ENCODE assay signal across 1 cellular context in the genomic region with DNA sequence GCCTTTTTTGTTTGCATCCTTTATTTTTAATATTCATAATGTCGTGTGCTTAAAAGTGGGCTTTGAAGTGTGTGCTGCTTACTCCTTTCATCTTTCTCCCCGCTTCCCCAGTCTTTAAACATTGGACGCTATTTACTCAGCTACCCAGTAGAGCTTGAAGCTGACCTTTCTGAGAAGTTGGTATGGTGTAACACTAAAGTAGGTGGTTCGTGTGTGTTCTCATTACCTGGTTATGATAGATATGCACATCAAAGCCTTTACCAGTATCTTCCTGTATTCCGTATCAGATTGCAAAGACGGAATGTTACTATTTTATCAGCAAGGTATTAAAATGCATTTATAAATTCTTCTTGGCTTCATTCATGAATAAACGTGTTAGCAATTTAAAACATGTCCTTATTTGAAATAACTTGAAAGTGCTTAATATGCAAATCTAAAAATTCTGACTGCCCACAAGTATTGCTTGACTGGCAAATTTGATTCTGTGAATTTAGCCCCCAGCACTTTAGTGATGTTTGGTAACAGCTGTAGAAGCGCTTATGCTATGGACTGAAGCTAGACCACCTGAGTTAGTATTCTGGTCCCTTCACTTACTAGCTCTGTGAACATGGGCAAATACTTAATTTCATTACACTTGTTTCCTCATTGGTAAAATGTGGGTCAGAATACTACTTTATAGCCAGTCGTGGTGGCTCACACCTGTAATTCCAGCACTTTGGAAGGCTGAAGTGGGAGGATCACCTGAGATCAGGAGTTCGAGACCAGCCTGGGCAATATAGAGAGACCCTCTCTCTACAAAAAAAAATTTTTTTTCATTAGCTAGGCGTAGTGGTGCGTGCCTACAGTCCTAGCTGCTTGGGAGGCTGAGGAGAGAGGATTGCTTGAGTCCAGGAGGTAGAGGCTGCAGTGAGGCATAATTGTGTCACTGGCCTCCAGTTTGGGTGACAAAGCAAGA.
TF ChIP-seq lines count a peak whose summit lies in the region.

No MANE protein-coding gene starts in this region.

TF ChIP-seq in HepG2, 621 proteins besides CTCF, POLR2A, EP300 and RAD21 (continued from another document):
- TF ChIP-seq FOXO4 (CRISPR knock-in tag; conservative IDR thresholded peaks at IDR 0.05) = no peak
- TF ChIP-seq, protein P1, sequence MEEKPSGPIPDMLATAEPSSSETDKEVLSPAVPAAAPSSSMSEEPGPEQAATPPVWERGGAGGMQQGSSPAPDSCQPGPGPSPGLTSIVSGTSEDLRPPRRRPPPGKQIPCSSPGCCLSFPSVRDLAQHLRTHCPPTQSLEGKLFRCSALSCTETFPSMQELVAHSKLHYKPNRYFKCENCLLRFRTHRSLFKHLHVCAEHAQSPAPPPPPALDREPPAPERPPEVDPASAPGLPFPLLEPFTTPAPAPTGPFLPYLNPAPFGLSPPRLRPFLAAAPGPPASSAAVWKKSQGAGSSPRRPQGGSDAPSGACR (CRISPR knock-in tag; IDR thresholded peaks at IDR 0.05) = no peak
- TF ChIP-seq ZNF670 (CRISPR knock-in tag; IDR thresholded peaks at IDR 0.05; ENCODE audit: borderline replicate concordance) = no peak
- no peak for TF ChIP-seq ZBTB7A (CRISPR knock-in tag; IDR thresholded peaks at IDR 0.05)
- no peak for TF ChIP-seq ZNF20 (CRISPR knock-in tag; IDR thresholded peaks at IDR 0.05)
- TF ChIP-seq HOXA9 (CRISPR knock-in tag; IDR thresholded peaks at IDR 0.05; ENCODE audit: borderline replicate concordance) = no peak
- TF ChIP-seq HIVEP1 (CRISPR knock-in tag; IDR thresholded peaks at IDR 0.05) = no peak
- TF ChIP-seq ZNF883 (CRISPR knock-in tag; IDR thresholded peaks at IDR 0.05; ENCODE audit: not compliant biosample characterization) = no peak
- TF ChIP-seq SOX6 (IDR thresholded peaks at IDR 0.05) = no peak
- TF ChIP-seq SOX6 (CRISPR knock-in tag; IDR thresholded peaks at IDR 0.05) = peak; percentile 18; the same call in 1 of the 2 replicates
- no peak for TF ChIP-seq TRIM22 (IDR thresholded peaks at IDR 0.05)
- TF ChIP-seq ZNF772 (CRISPR knock-in tag; IDR thresholded peaks at IDR 0.05) = no peak
- TF ChIP-seq RFXAP (CRISPR knock-in tag; IDR thresholded peaks at IDR 0.05; ENCODE audit: borderline replicate concordance) = no peak
- TF ChIP-seq ZFY (CRISPR knock-in tag; IDR thresholded peaks at IDR 0.05) = no peak
- TF ChIP-seq ZNF180 (CRISPR knock-in tag; IDR thresholded peaks at IDR 0.05; ENCODE audit: borderline replicate concordance, low read depth) = no peak
- TF ChIP-seq ZEB1 (IDR thresholded peaks at IDR 0.05; ENCODE audit: insufficient replicate concordance, low read depth) = no peak
- no peak for TF ChIP-seq NFYC (CRISPR knock-in tag; IDR thresholded peaks at IDR 0.05)
- no peak for TF ChIP-seq ZFP37 (CRISPR knock-in tag; IDR thresholded peaks at IDR 0.05; ENCODE audit: borderline replicate concordance)
- no peak for TF ChIP-seq ETV5 (CRISPR knock-in tag; IDR thresholded peaks at IDR 0.05; ENCODE audit: borderline replicate concordance)
- TF ChIP-seq FOXA3 (CRISPR knock-in tag; IDR thresholded peaks at IDR 0.05) = peak; percentile 86
- TF ChIP-seq FOXP1 (IDR thresholded peaks at IDR 0.05) = no peak
- TF ChIP-seq FOXP1 (CRISPR knock-in tag; IDR thresholded peaks at IDR 0.05) = peak; percentile 44; the same call in 1 of the 2 replicates
- TF ChIP-seq MTA3 (CRISPR knock-in tag; IDR thresholded peaks at IDR 0.05) = no peak
- no peak for TF ChIP-seq ZNF296 (CRISPR knock-in tag; conservative IDR thresholded peaks at IDR 0.05)
- TF ChIP-seq, protein P2, sequence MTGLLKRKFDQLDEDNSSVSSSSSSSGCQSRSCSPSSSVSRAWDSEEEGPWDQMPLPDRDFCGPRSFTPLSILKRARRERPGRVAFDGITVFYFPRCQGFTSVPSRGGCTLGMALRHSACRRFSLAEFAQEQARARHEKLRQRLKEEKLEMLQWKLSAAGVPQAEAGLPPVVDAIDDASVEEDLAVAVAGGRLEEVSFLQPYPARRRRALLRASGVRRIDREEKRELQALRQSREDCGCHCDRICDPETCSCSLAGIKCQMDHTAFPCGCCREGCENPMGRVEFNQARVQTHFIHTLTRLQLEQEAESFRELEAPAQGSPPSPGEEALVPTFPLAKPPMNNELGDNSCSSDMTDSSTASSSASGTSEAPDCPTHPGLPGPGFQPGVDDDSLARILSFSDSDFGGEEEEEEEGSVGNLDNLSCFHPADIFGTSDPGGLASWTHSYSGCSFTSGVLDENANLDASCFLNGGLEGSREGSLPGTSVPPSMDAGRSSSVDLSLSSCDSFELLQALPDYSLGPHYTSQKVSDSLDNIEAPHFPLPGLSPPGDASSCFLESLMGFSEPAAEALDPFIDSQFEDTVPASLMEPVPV (CRISPR knock-in tag; IDR thresholded peaks at IDR 0.05) = no peak
- no peak for TF ChIP-seq CEBPZ (IDR thresholded peaks at IDR 0.05; ENCODE audit: low read length)
- TF ChIP-seq DMTF1 (CRISPR knock-in tag; IDR thresholded peaks at IDR 0.05) = no peak
- no peak for TF ChIP-seq ZNF816 (CRISPR knock-in tag; IDR thresholded peaks at IDR 0.05; ENCODE audit: borderline replicate concordance)
- TF ChIP-seq ZNF143 (CRISPR knock-in tag; IDR thresholded peaks at IDR 0.05) = no peak
- no peak for TF ChIP-seq EED (CRISPR knock-in tag; IDR thresholded peaks at IDR 0.05)
- no peak for TF ChIP-seq TCF12 (IDR thresholded peaks at IDR 0.05)
- no peak for TF ChIP-seq TCF12 (CRISPR knock-in tag; IDR thresholded peaks at IDR 0.05)
- TF ChIP-seq ZNF24 (IDR thresholded peaks at IDR 0.05) = no peak
- TF ChIP-seq FOXA1 (IDR thresholded peaks at IDR 0.05) = no peak
- TF ChIP-seq FOXA1 (CRISPR knock-in tag; IDR thresholded peaks at IDR 0.05) = peak; percentile 87
- no peak for TF ChIP-seq TOPORS (CRISPR knock-in tag; IDR thresholded peaks at IDR 0.05)
- TF ChIP-seq, protein P3, sequence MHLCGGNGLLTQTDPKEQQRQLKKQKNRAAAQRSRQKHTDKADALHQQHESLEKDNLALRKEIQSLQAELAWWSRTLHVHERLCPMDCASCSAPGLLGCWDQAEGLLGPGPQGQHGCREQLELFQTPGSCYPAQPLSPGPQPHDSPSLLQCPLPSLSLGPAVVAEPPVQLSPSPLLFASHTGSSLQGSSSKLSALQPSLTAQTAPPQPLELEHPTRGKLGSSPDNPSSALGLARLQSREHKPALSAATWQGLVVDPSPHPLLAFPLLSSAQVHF (CRISPR knock-in tag; IDR thresholded peaks at IDR 0.05) = no peak
- no peak for TF ChIP-seq SP4 (CRISPR knock-in tag; IDR thresholded peaks at IDR 0.05)
- no peak for TF ChIP-seq ZNF724P (CRISPR knock-in tag; IDR thresholded peaks at IDR 0.05; ENCODE audit: borderline replicate concordance)
- TF ChIP-seq, protein P4, sequence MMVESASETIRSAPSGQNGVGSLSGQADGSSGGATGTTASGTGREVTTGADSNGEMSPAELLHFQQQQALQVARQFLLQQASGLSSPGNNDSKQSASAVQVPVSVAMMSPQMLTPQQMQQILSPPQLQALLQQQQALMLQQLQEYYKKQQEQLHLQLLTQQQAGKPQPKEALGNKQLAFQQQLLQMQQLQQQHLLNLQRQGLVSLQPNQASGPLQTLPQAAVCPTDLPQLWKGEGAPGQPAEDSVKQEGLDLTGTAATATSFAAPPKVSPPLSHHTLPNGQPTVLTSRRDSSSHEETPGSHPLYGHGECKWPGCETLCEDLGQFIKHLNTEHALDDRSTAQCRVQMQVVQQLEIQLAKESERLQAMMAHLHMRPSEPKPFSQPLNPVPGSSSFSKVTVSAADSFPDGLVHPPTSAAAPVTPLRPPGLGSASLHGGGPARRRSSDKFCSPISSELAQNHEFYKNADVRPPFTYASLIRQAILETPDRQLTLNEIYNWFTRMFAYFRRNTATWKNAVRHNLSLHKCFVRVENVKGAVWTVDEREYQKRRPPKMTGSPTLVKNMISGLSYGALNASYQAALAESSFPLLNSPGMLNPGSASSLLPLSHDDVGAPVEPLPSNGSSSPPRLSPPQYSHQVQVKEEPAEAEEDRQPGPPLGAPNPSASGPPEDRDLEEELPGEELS (CRISPR knock-in tag; IDR thresholded peaks at IDR 0.05) = peak; percentile 48; the same call in 1 of the 2 replicates
- TF ChIP-seq ZNF562 (CRISPR knock-in tag; IDR thresholded peaks at IDR 0.05; ENCODE audit: borderline replicate concordance) = no peak
- TF ChIP-seq SP1 (IDR thresholded peaks at IDR 0.05) = no peak
- no peak for TF ChIP-seq SP1 (CRISPR knock-in tag; IDR thresholded peaks at IDR 0.05)
- no peak for TF ChIP-seq ZFP36L2 (CRISPR knock-in tag; IDR thresholded peaks at IDR 0.05)
